Comparison of ENCODE assay signal across 33 cellular contexts in genomic region chr9:1956958-1957357, GRCh38.
"Had no signal": no experiment of that assay in that cellular context is flagged by ENCODE, and none has a peak within 500 bp of the region (broad histone marks: within the 10 kb centered on the region; RNA-seq: fewer than 3 reads in every experiment).

No MANE protein-coding gene starts in this region.

- H3K27me3 Mint-ChIP-seq: activated naive CD4-positive, alpha-beta T cell treated with anti-CD3 and anti-CD28 coated beads, Interleukin-2, amount 50 U/mL, for 24 hours; activated naive CD8-positive, alpha-beta T cell treated with anti-CD3 and anti-CD28 coated beads for 36 hours; activated naive CD8-positive, alpha-beta T cell treated with anti-CD3 and anti-CD28 coated beads, Interleukin-2, amount 50 U/mL, for 24 hours; activated T-helper 17 cell treated with anti-CD3 and anti-CD28 coated beads, Interleukin-2, amount 50 U/mL, for 72 hours; effector memory CD8-positive, alpha-beta T cell; T-helper 17 cell had no signal

- H3K4me3 Mint-ChIP-seq: activated B cell treated with CpG ODN at 0.5 μM for 24 hours; activated CD8-positive, alpha-beta T cell treated with anti-CD3 and anti-CD28 coated beads for 36 hours; activated naive CD4-positive, alpha-beta T cell treated with anti-CD3 and anti-CD28 coated beads for 36 hours; activated naive CD4-positive, alpha-beta T cell treated with anti-CD3 and anti-CD28 coated beads, Interleukin-2, amount 50 U/mL, for 24 hours; activated naive CD8-positive, alpha-beta T cell treated with anti-CD3 and anti-CD28 coated beads for 36 hours; activated naive CD8-positive, alpha-beta T cell treated with anti-CD3 and anti-CD28 coated beads, Interleukin-2, amount 50 U/mL, for 24 hours; activated T-cell treated with anti-CD3 and anti-CD28 coated beads, Interleukin-2, amount 50 U/mL, for 4 hours; activated T-helper 17 cell treated with anti-CD3 and anti-CD28 coated beads, Interleukin-2, amount 50 U/mL, for 72 hours; effector memory CD8-positive, alpha-beta T cell; T-helper 17 cell; T-helper 2 cell treated with Interferon-gamma antibody and Interleukin-4, amounts not matched to agents 5 μg/mL and 100 μg/mL, for 36 hours had no signal

- DNase-seq: activated B cell treated with CpG ODN at 0.5 μM for 24 hours; activated CD4-positive, alpha-beta T cell treated with anti-CD3 and anti-CD28 coated beads for 48 hours; activated CD4-positive, alpha-beta T cell treated with anti-CD3 and anti-CD28 coated beads, Interleukin-2, amount 50 U/mL, for 1 hour; activated CD4-positive, alpha-beta T cell treated with anti-CD3 and anti-CD28 coated beads, Interleukin-2, amount 50 U/mL, for 48 hours; activated CD8-positive, alpha-beta memory T cell treated with anti-CD3 and anti-CD28 coated beads for 24 hours; activated CD8-positive, alpha-beta T cell treated with anti-CD3 and anti-CD28 coated beads for 36 hours; activated effector memory CD4-positive, alpha-beta T cell treated with anti-CD3 and anti-CD28 coated beads, Interleukin-2, amount 50 U/mL, for 16 hours; activated naive CD4-positive, alpha-beta T cell treated with anti-CD3 and anti-CD28 coated beads for 36 hours; activated naive CD8-positive, alpha-beta T cell treated with anti-CD3 and anti-CD28 coated beads for 36 hours; activated naive CD8-positive, alpha-beta T cell treated with anti-CD3 and anti-CD28 coated beads, Interleukin-2, amount 50 U/mL, for 24 hours; activated T-cell treated with anti-CD3 and anti-CD28 coated beads, Interleukin-2, amount 50 U/mL, for 4 hours; adrenal gland; amygdala; aorta; body of pancreas; caudate nucleus; cortex of kidney; dermis blood vessel endothelial cell; effector CD4-positive, alpha-beta T cell; effector memory CD8-positive, alpha-beta T cell; erythroblast; foreskin keratinocyte; gastrocnemius medialis; glutamatergic neuron; heart left ventricle; T-helper 17 cell; T1000; WERI-Rb-1 had no signal

- H3K36me3 Mint-ChIP-seq: activated naive CD4-positive, alpha-beta T cell treated with anti-CD3 and anti-CD28 coated beads, Interleukin-2, amount 50 U/mL, for 24 hours; activated naive CD8-positive, alpha-beta T cell treated with anti-CD3 and anti-CD28 coated beads for 36 hours had no signal

- H3K4me1 Mint-ChIP-seq: activated B cell treated with CpG ODN at 0.5 μM for 24 hours; activated naive CD4-positive, alpha-beta T cell treated with anti-CD3 and anti-CD28 coated beads, Interleukin-2, amount 50 U/mL, for 24 hours; activated naive CD8-positive, alpha-beta T cell treated with anti-CD3 and anti-CD28 coated beads for 36 hours; activated naive CD8-positive, alpha-beta T cell treated with anti-CD3 and anti-CD28 coated beads, Interleukin-2, amount 50 U/mL, for 24 hours; activated T-helper 17 cell treated with anti-CD3 and anti-CD28 coated beads, Interleukin-2, amount 50 U/mL, for 72 hours had no signal

- FAIRE-seq: colon had no signal

- H3K27ac Mint-ChIP-seq: activated B cell treated with CpG ODN at 0.5 μM for 24 hours; activated CD8-positive, alpha-beta T cell treated with anti-CD3 and anti-CD28 coated beads for 36 hours; activated naive CD4-positive, alpha-beta T cell treated with anti-CD3 and anti-CD28 coated beads for 36 hours; activated naive CD4-positive, alpha-beta T cell treated with anti-CD3 and anti-CD28 coated beads, Interleukin-2, amount 50 U/mL, for 24 hours; activated naive CD8-positive, alpha-beta T cell treated with anti-CD3 and anti-CD28 coated beads for 36 hours; activated naive CD8-positive, alpha-beta T cell treated with anti-CD3 and anti-CD28 coated beads, Interleukin-2, amount 50 U/mL, for 24 hours; activated T-helper 17 cell treated with anti-CD3 and anti-CD28 coated beads, Interleukin-2, amount 50 U/mL, for 72 hours; T-helper 17 cell; T-helper 2 cell treated with Interferon-gamma antibody and Interleukin-4, amounts not matched to agents 5 μg/mL and 100 μg/mL, for 36 hours had no signal

- H3K9me3 Mint-ChIP-seq: activated B cell treated with CpG ODN at 0.5 μM for 24 hours; activated CD8-positive, alpha-beta T cell treated with anti-CD3 and anti-CD28 coated beads for 36 hours; activated naive CD4-positive, alpha-beta T cell treated with anti-CD3 and anti-CD28 coated beads for 36 hours; activated naive CD4-positive, alpha-beta T cell treated with anti-CD3 and anti-CD28 coated beads, Interleukin-2, amount 50 U/mL, for 24 hours; activated naive CD8-positive, alpha-beta T cell treated with anti-CD3 and anti-CD28 coated beads for 36 hours; activated naive CD8-positive, alpha-beta T cell treated with anti-CD3 and anti-CD28 coated beads, Interleukin-2, amount 50 U/mL, for 24 hours; activated T-cell treated with anti-CD3 and anti-CD28 coated beads, Interleukin-2, amount 50 U/mL, for 4 hours; activated T-helper 17 cell treated with anti-CD3 and anti-CD28 coated beads, Interleukin-2, amount 50 U/mL, for 72 hours; effector memory CD8-positive, alpha-beta T cell; T-helper 2 cell treated with Interferon-gamma antibody and Interleukin-4, amounts not matched to agents 5 μg/mL and 100 μg/mL, for 36 hours had no signal

- ATAC-seq: activated CD4-positive, CD25-positive, alpha-beta regulatory T cell treated with anti-CD3 and anti-CD28 coated beads, Interleukin-2, amount 50 U/mL, for 24 hours; activated CD8-positive, alpha-beta T cell treated with anti-CD3 and anti-CD28 coated beads for 36 hours; activated naive CD8-positive, alpha-beta T cell treated with anti-CD3 and anti-CD28 coated beads, Interleukin-2, amount 50 U/mL, for 24 hours; activated T-cell treated with anti-CD3 and anti-CD28 coated beads, Interleukin-2, amount 50 U/mL, for 4 hours; activated T-helper 17 cell treated with anti-CD3 and anti-CD28 coated beads, Interleukin-2, amount 50 U/mL, for 72 hours; body of pancreas; effector memory CD8-positive, alpha-beta T cell; foreskin keratinocyte; gastrocnemius medialis; heart left ventricle; T-helper 17 cell had no signal
